In the genomic region with DNA sequence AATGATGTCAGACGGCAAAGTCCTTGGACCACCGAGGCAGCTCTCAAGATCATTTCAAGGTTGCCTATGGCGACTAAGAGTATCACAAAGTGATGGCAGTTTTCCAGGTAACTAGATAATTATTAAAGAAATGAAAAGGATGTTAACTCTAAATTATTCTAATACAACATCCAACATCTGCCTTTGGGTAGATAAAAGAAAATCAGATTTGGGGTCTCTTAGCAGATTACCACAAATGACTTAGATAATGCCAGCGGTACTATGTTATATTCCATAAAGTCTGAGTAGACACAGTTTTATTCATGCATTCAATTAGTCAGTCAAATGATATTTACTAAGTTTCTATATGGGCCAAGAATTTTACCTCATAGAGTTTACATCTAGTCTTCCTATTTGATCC, we compare ENCODE assay signal across 36 cellular contexts.
"Had no signal": no experiment of that assay in that cellular context is flagged by ENCODE, and none has a peak within 500 bp of the region (broad histone marks: within the 10 kb centered on the region; RNA-seq: fewer than 3 reads in every experiment).

No MANE protein-coding gene starts in this region.

- H3K36me3 ChIP-seq: adrenal gland, MG63, Peyer's patch, SJSA1 had no signal

- H3K9me3 ChIP-seq: adrenal gland, body of pancreas, MG63, Peyer's patch, SJSA1 had no signal

- H3K4me3 ChIP-seq: adrenal gland, body of pancreas, MG63, Peyer's patch, SJSA1 had no signal

- DNase-seq: activated B cell treated with CpG ODN at 0.5 μM for 24 hours; activated CD4-positive, alpha-beta memory T cell treated with anti-CD3 and anti-CD28 coated beads for 36 hours; activated CD4-positive, alpha-beta T cell treated with anti-CD3 and anti-CD28 coated beads for 4 hours; activated CD4-positive, alpha-beta T cell treated with anti-CD3 and anti-CD28 coated beads, Interleukin-2, amount 50 U/mL, for 1 hour; activated CD4-positive, CD25-positive, alpha-beta regulatory T cell treated with anti-CD3 and anti-CD28 coated beads, Interleukin-2, amount 50 U/mL, for 72 hours; activated CD8-positive, alpha-beta memory T cell treated with anti-CD3 and anti-CD28 coated beads, Interleukin-2, amount 50 U/mL, for 4 hours; activated gamma-delta T cell treated with Interleukin-2 at 50 U/mL for 16 hours; activated naive CD4-positive, alpha-beta T cell treated with anti-CD3 and anti-CD28 coated beads for 36 hours; activated T-cell treated with anti-CD3 and anti-CD28 coated beads for 4 hours; activated T-cell treated with anti-CD3 and anti-CD28 coated beads, Interleukin-2, amount 50 U/mL, for 4 hours; adrenal gland; body of pancreas; caudate nucleus; Karpas-422; KBM-7; MG63; NCI-H1048; NCI-H1105 treated with DMSO at 0.1 percent for 48 hours; NCI-H1436 treated with DMSO at 0.1 percent for 48 hours; NCI-H1694 treated with DMSO at 0.1 percent for 48 hours; NCI-H2029; NCI-H345; NCI-H526; NCI-H748 treated with DMSO at 0.1 percent for 48 hours; NK-92 treated with Interleukin-12 subunit alpha and Interleukin-12 subunit beta, amount 100 ng/mL, for 24 hours; PC-3; Peyer's patch; RPMI8226; SHP77 treated with DMSO at 0.1 percent for 48 hours; SW 1271; T-helper 1 cell; T-helper 2 cell; T-helper 9 cell had no signal

- H3K4me1 ChIP-seq: adrenal gland, body of pancreas, Peyer's patch, SJSA1 had no signal

- ATAC-seq: activated naive CD4-positive, alpha-beta T cell treated with anti-CD3 and anti-CD28 coated beads, Interleukin-2, amount 50 U/mL, for 72 hours; activated T-cell treated with anti-CD3 and anti-CD28 coated beads, Interleukin-2, amount 50 U/mL, for 4 hours; body of pancreas; PC-3 had no signal

- H3K27ac ChIP-seq: adrenal gland, body of pancreas, Peyer's patch, SJSA1, VCaP had no signal

- H3K27me3 ChIP-seq: adrenal gland, body of pancreas, MG63, Peyer's patch, SJSA1 had no signal
